Comparison of ENCODE assay signal across 8 cellular contexts in genomic region chr3:124034016-124034808, GRCh38. TPM values are rescaled to one million over a fixed set of nuclear protein-coding genes. Genes with fewer than 3 reads are reported as not detected.
DNase-seq lines count a peak whose midpoint lies in the region; ATAC-seq, FAIRE-seq and TF ChIP-seq lines count a peak whose summit lies in the region.

No MANE protein-coding gene starts in this region.

- H3K4me3 ChIP-seq in heart left ventricle: peak overlapping the region; percentile 62 to 92 (median 85)

- no peak overlapping the region for H3K27ac Mint-ChIP-seq in activated CD4-positive, alpha-beta T cell treated with anti-CD3 and anti-CD28 coated beads, Interleukin-2, amount 10 ng/mL, durations not matched to agents 24 days and 14 days
- no peak overlapping the region for H3K27ac Mint-ChIP-seq in activated T-helper 1 cell treated with anti-CD3 and anti-CD28 coated beads, Interleukin-12 subunit alpha, Interleukin-12 subunit beta, Interleukin-2, Interleukin-4 antibody, amounts not matched to agents 30 ng/mL and 10 ng/mL and 1 ng/mL, durations not matched to agents 14 hours and 24 hours and 36 hours
- H3K27ac Mint-ChIP-seq in progenitor cell of endocrine pancreas: peak overlapping the region; percentile 92

- ATAC-seq in heart left ventricle: peak in 3 of 4 donors; percentile 2 to 11 (median 6)
- ATAC-seq in HG02763 (IDR thresholded peaks at IDR 0.05; ENCODE audit: unreplicated experiment): no peak
- no peak for ATAC-seq in GM18870 (IDR thresholded peaks at IDR 0.05; ENCODE audit: unreplicated experiment)

- H3K4me1 ChIP-seq in heart left ventricle: peaks cover 0 to 34% (median 9%) of the 10 kb centered on the region in 12 donors

- H3K4me1 Mint-ChIP-seq in activated CD4-positive, alpha-beta T cell treated with anti-CD3 and anti-CD28 coated beads, Interleukin-2, amount 10 ng/mL, durations not matched to agents 24 days and 14 days: peaks cover 9% of the 10 kb centered on the region
- peaks cover 12% of the 10 kb centered on the region for H3K4me1 Mint-ChIP-seq in activated T-helper 1 cell treated with anti-CD3 and anti-CD28 coated beads, Interleukin-12 subunit alpha, Interleukin-12 subunit beta, Interleukin-2, Interleukin-4 antibody, amounts not matched to agents 30 ng/mL and 10 ng/mL and 1 ng/mL, durations not matched to agents 14 hours and 24 hours and 36 hours (ENCODE audit: low read depth)
- H3K4me1 Mint-ChIP-seq in progenitor cell of endocrine pancreas (ENCODE audit: low read depth): peaks cover 23% of the 10 kb centered on the region

- peak overlapping the region; percentile 2 to 98 (median 92) for H3K27ac ChIP-seq in heart left ventricle

- H3K9me3 ChIP-seq in heart left ventricle: peaks cover 0 to 8% (median 0%) of the 10 kb centered on the region in 12 donors

- TF ChIP-seq POLR2A in heart left ventricle (IDR thresholded peaks at IDR 0.05): no peak

- FAIRE-seq in D721Med (lab: Jason Lieb, UNC): no peak

- DNase-seq in activated CD4-positive, alpha-beta T cell treated with anti-CD3 and anti-CD28 coated beads, Interleukin-2, amount 10 ng/mL, durations not matched to agents 24 days and 14 days: peak; percentile 63
- DNase-seq in activated CD4-positive, alpha-beta T cell treated with anti-CD3 and anti-CD28 coated beads for 1 hour: no peak
- no peak for DNase-seq in activated T-helper 1 cell treated with anti-CD3 and anti-CD28 coated beads, Interleukin-12 subunit alpha, Interleukin-12 subunit beta, Interleukin-2, Interleukin-4 antibody, amounts not matched to agents 30 ng/mL and 10 ng/mL and 1 ng/mL, durations not matched to agents 14 hours and 24 hours and 36 hours (ENCODE audit: low spot score)
- DNase-seq in heart left ventricle (peak; percentile 19 to 65 (median 28)), progenitor cell of endocrine pancreas (ENCODE audit: low spot score, unreplicated experiment) (peak; percentile 12), D721Med (ENCODE audit: insufficient read length, low spot score) (no peak)

- H3K27me3 ChIP-seq in heart left ventricle: peaks cover 0 to 52% (median 0%) of the 10 kb centered on the region in 9 donors

- no peaks in the 10 kb centered on the region for H3K9me3 Mint-ChIP-seq in activated CD4-positive, alpha-beta T cell treated with anti-CD3 and anti-CD28 coated beads, Interleukin-2, amount 10 ng/mL, durations not matched to agents 24 days and 14 days
- H3K9me3 Mint-ChIP-seq in activated T-helper 1 cell treated with anti-CD3 and anti-CD28 coated beads, Interleukin-12 subunit alpha, Interleukin-12 subunit beta, Interleukin-2, Interleukin-4 antibody, amounts not matched to agents 30 ng/mL and 10 ng/mL and 1 ng/mL, durations not matched to agents 14 hours and 24 hours and 36 hours: no peaks in the 10 kb centered on the region
- no peaks in the 10 kb centered on the region for H3K9me3 Mint-ChIP-seq in progenitor cell of endocrine pancreas (ENCODE audit: low read depth)

- 4 to 10% (median 6%) methylated on average over 17 to 46 of the region's 46 CpGs for WGBS in heart left ventricle, 4 donors

- peak overlapping the region; percentile 64 for H3K4me3 Mint-ChIP-seq in activated CD4-positive, alpha-beta T cell treated with anti-CD3 and anti-CD28 coated beads, Interleukin-2, amount 10 ng/mL, durations not matched to agents 24 days and 14 days
- H3K4me3 Mint-ChIP-seq in activated T-helper 1 cell treated with anti-CD3 and anti-CD28 coated beads, Interleukin-12 subunit alpha, Interleukin-12 subunit beta, Interleukin-2, Interleukin-4 antibody, amounts not matched to agents 30 ng/mL and 10 ng/mL and 1 ng/mL, durations not matched to agents 14 hours and 24 hours and 36 hours: peak overlapping the region; percentile 68
- H3K4me3 Mint-ChIP-seq in progenitor cell of endocrine pancreas (ENCODE audit: low read depth): peak overlapping the region; percentile 88

- H3K36me3 ChIP-seq in heart left ventricle: no peaks in the 10 kb centered on the region

- intact Hi-C loops in activated CD4-positive, alpha-beta T cell treated with anti-CD3 and anti-CD28 coated beads, Interleukin-2, amount 10 ng/mL, durations not matched to agents 24 days and 14 days (cut with micrococcal nuclease): loop anchor here (5.0 kb wide), 1 partner anchor 72 kb away; the partner anchor contains the start of gene CCDC14
- intact Hi-C loops in activated T-helper 1 cell treated with anti-CD3 and anti-CD28 coated beads, Interleukin-12 subunit alpha, Interleukin-12 subunit beta, Interleukin-2, Interleukin-4 antibody, amounts not matched to agents 30 ng/mL and 10 ng/mL and 1 ng/mL, durations not matched to agents 14 hours and 24 hours and 36 hours (cut with micrococcal nuclease): loop anchor here (5.0 kb wide), 2 partner anchors 43 to 72 kb away; partner anchors contain the start of gene CCDC14
- intact Hi-C loops in heart left ventricle (cut with DNase I): loop anchor here in 9 of 10 donors (5.0 to 10.0 kb wide), 6 partner anchors 43 to 248 kb away; no protein-coding TSS in a partner anchor

- no peaks in the 10 kb centered on the region for H3K36me3 Mint-ChIP-seq in activated CD4-positive, alpha-beta T cell treated with anti-CD3 and anti-CD28 coated beads, Interleukin-2, amount 10 ng/mL, durations not matched to agents 24 days and 14 days (ENCODE audit: low read depth)
- H3K36me3 Mint-ChIP-seq in activated T-helper 1 cell treated with anti-CD3 and anti-CD28 coated beads, Interleukin-12 subunit alpha, Interleukin-12 subunit beta, Interleukin-2, Interleukin-4 antibody, amounts not matched to agents 30 ng/mL and 10 ng/mL and 1 ng/mL, durations not matched to agents 14 hours and 24 hours and 36 hours (ENCODE audit: low read depth): no peaks in the 10 kb centered on the region
- H3K36me3 Mint-ChIP-seq in progenitor cell of endocrine pancreas (ENCODE audit: insufficient read depth): no peaks in the 10 kb centered on the region

- TF ChIP-seq CTCF in heart left ventricle (IDR thresholded peaks at IDR 0.05) (no peak), progenitor cell of endocrine pancreas (IDR thresholded peaks at IDR 0.05; ENCODE audit: unreplicated experiment) (no peak), D721Med (IDR thresholded peaks at IDR 0.05; ENCODE audit: insufficient read depth, missing control alignments) (no peak)

- peaks cover 50% of the 10 kb centered on the region for H3K27me3 Mint-ChIP-seq in activated CD4-positive, alpha-beta T cell treated with anti-CD3 and anti-CD28 coated beads, Interleukin-2, amount 10 ng/mL, durations not matched to agents 24 days and 14 days
- H3K27me3 Mint-ChIP-seq in activated T-helper 1 cell treated with anti-CD3 and anti-CD28 coated beads, Interleukin-12 subunit alpha, Interleukin-12 subunit beta, Interleukin-2, Interleukin-4 antibody, amounts not matched to agents 30 ng/mL and 10 ng/mL and 1 ng/mL, durations not matched to agents 14 hours and 24 hours and 36 hours (ENCODE audit: insufficient read depth): peaks cover 46% of the 10 kb centered on the region
- H3K27me3 Mint-ChIP-seq in progenitor cell of endocrine pancreas: peaks cover 3% of the 10 kb centered on the region

RNA-seq across cellular contexts. Expression of gene KALRN, which starts 1.0 kb away (rescaled TPM):
- 0.66 and 0.72 TPM in 2 replicates for total RNA-seq in activated CD4-positive, alpha-beta T cell treated with anti-CD3 and anti-CD28 coated beads, Interleukin-2, amount 10 ng/mL, durations not matched to agents 24 days and 14 days
- 0.34 and 0.78 TPM in 2 replicates for total RNA-seq in activated T-helper 1 cell treated with anti-CD3 and anti-CD28 coated beads, Interleukin-12 subunit alpha, Interleukin-12 subunit beta, Interleukin-2, Interleukin-4 antibody, amounts not matched to agents 30 ng/mL and 10 ng/mL and 1 ng/mL, durations not matched to agents 14 hours and 24 hours and 36 hours
- total RNA-seq in heart left ventricle: 100 to 1,000 TPM in 1 of 9 donors, 10 to 100 TPM in 8; 54.6 to 118 (median 77.1) TPM
- polyA plus RNA-seq in heart left ventricle: 10 to 100 TPM; 20.0 to 25.5 TPM
- total RNA-seq in progenitor cell of endocrine pancreas: 76.4 and 85.0 TPM in 2 replicates

RNA-seq across cellular contexts. Expression of gene ROPN1, which starts 42.3 kb away (rescaled TPM):
- total RNA-seq in activated CD4-positive, alpha-beta T cell treated with anti-CD3 and anti-CD28 coated beads, Interleukin-2, amount 10 ng/mL, durations not matched to agents 24 days and 14 days: not detected in 2 replicates
- total RNA-seq in activated T-helper 1 cell treated with anti-CD3 and anti-CD28 coated beads, Interleukin-12 subunit alpha, Interleukin-12 subunit beta, Interleukin-2, Interleukin-4 antibody, amounts not matched to agents 30 ng/mL and 10 ng/mL and 1 ng/mL, durations not matched to agents 14 hours and 24 hours and 36 hours: not detected in 2 replicates
- total RNA-seq in heart left ventricle (under 1 TPM in 5 of 9 donors, not detected in 4; 0.21 to 0.67 (median 0.50) TPM), progenitor cell of endocrine pancreas (not detected in 2 replicates)
- under 1 TPM; 0.19 to 0.28 TPM for polyA plus RNA-seq in heart left ventricle

Comparison
In these comparisons a context has a peak if more than half of its experiments do, and no peak if none do; other contexts are left out.
1. DNase-seq: peak in activated CD4-positive, alpha-beta T cell treated with anti-CD3 and anti-CD28 coated beads, Interleukin-2, amount 10 ng/mL, durations not matched to agents 24 days and 14 days (single experiment), heart left ventricle (5 of 5) and progenitor cell of endocrine pancreas (single experiment); none in activated CD4-positive, alpha-beta T cell treated with anti-CD3 and anti-CD28 coated beads for 1 hour (single experiment), activated T-helper 1 cell treated with anti-CD3 and anti-CD28 coated beads, Interleukin-12 subunit alpha, Interleukin-12 subunit beta, Interleukin-2, Interleukin-4 antibody, amounts not matched to agents 30 ng/mL and 10 ng/mL and 1 ng/mL, durations not matched to agents 14 hours and 24 hours and 36 hours (single experiment) and D721Med (single experiment).
2. ATAC-seq: peak in heart left ventricle (3 of 4); none in HG02763 (single experiment) and GM18870 (single experiment).
3. RNA of gene KALRN, which starts 1.0 kb away (total RNA-seq): 76.4 to 85.0 TPM in progenitor cell of endocrine pancreas and 54.6 to 118 TPM in heart left ventricle; 0.34 to 0.78 TPM in activated T-helper 1 cell treated with anti-CD3 and anti-CD28 coated beads, Interleukin-12 subunit alpha, Interleukin-12 subunit beta, Interleukin-2, Interleukin-4 antibody, amounts not matched to agents 30 ng/mL and 10 ng/mL and 1 ng/mL, durations not matched to agents 14 hours and 24 hours and 36 hours and 0.66 to 0.72 TPM in activated CD4-positive, alpha-beta T cell treated with anti-CD3 and anti-CD28 coated beads, Interleukin-2, amount 10 ng/mL, durations not matched to agents 24 days and 14 days; every median in the first group is over 10 times any median in the second.
4. Peak in every context shown above with its lines, with median percentiles within 50 percentile points of each other: H3K4me3 Mint-ChIP-seq.